8 cellular contexts compared by ENCODE assay signal in the genomic region with DNA sequence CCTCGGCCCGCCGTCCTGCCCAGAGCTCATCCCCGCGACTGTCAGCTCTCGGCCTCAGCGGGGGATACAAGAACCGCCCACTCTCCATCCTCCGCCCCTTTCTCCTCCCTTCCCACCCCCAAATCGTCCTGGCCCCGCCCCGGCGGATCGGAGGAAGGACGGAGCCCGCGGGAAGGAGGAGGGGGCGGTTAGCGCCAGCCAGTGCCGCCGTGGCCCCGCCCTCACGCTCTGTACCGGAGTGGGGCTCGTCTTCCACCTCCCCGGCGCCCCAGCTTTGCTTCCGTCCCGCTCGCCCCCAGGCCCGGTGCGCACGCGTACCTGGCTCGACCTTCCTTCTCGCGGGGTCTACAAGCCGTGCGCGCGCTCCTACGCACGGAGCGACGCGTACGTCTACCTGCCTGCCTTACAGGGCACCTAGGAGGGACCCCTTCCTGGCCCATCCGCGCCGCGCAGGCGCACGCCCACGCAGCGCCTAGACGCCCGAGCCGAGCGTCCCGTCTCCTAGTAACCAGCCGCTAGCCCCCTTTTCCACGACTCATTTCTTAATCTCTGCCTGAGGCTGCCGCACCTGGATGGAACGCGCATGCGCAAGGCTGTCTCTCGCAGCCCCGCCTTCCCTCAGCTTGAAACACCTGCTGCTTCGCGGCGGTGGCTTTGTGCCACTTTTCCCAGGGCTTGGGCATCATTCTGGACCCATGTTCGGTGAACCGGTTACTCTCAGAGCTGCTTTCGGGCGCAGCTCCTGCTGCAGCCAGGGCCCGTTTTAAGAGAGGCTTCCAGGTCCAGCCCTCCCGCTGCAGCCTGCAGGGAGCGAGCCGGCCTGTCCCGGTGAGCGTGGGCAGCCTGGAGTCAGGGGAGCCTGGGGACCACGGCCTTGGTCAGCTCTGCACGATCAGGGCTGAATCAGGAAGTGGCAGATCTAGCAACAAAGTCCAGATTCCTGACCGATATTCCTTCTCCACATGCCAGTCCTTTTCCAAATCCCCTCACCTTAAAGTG. TPM values are rescaled to one million over a fixed set of nuclear protein-coding genes. Genes with fewer than 3 reads are reported as not detected.
DNase-seq lines count a peak whose midpoint lies in the region; ATAC-seq, FAIRE-seq and TF ChIP-seq lines count a peak whose summit lies in the region.

A gene with protein sequence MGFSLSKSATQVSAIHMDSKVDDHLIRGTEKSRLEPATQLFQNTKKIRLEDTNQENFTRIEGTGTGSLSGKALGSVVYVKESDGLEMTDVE (plus strand): TSS at position 598 of the 999 bp plus-strand sequence. CDS start 8,852 bp downstream, outside the sequence.

- peak; percentile 38 for DNase-seq in AG04450 (ENCODE audit: low read depth, low spot score)
- peak; percentile 98 for DNase-seq in NCI-H2227 (lab: John Stamatoyannopoulos, UW; ENCODE audit: unreplicated experiment)
- DNase-seq in bronchial epithelial cell (ENCODE audit: low read depth), result peak; percentile 84
- DNase-seq in iPS-NIHi7 (ENCODE audit: extremely low spot score), result peak; percentile 88
- DNase-seq in small intestine, result peak; percentile 97

- no peaks in the 10 kb centered on the region for H3K4me1 ChIP-seq in small intestine (ENCODE audit: control insufficient read depth in 2 of 2, insufficient read depth in 1 of 2, low read depth in 1 of 2, low read length in 1 of 2)

- ATAC-seq in GM19023 (IDR thresholded peaks at IDR 0.05; ENCODE audit: unreplicated experiment) (peak; percentile 90), HG03175 (IDR thresholded peaks at IDR 0.05; ENCODE audit: unreplicated experiment) (peak; percentile 86)

- POLR2A ChIA-PET in AG04450 (lab: Yijun Ruan, JAX), result interaction anchor here (0.6 to 1.2 kb wide), 2 partner anchors 39 to 196 kb away, joined by 3 to 5 read pairs; no protein-coding TSS in a partner anchor

- WGBS in small intestine, 3 donors, result 0 to 1% (median 0%) methylated on average over 68 to 84 of the region's 84 CpGs

- TF ChIP-seq CTCF in AG04450 (IDR thresholded peaks at IDR 0.05; ENCODE audit: low read depth, low read length), result no peak
- no peak for TF ChIP-seq CTCF in WI38 (IDR thresholded peaks at IDR 0.05; ENCODE audit: low read depth, low read length)
- no peak for TF ChIP-seq CTCF in bronchial epithelial cell (IDR thresholded peaks at IDR 0.05; ENCODE audit: insufficient read depth, low read length, severe bottlenecking)

- FAIRE-seq in bronchial epithelial cell (lab: Jason Lieb, UNC) (no peak), small intestine (lab: Jason Lieb, UNC) (no peak)

- H3K27ac ChIP-seq in AG04450 (ENCODE audit: low read depth, low read length), result no peak within 1 kb of the TSS
- peak within 1 kb of the TSS; percentile 85 to 98 for H3K27ac ChIP-seq in small intestine (ENCODE audit: low read depth in 1 of 2, low read length in 1 of 2)

- H3K4me3 ChIP-seq in AG04450 (ENCODE audit: low read depth, low read length) (peak within 1 kb of the TSS; percentile 85), WI38 (ENCODE audit: low read depth, low read length) (peak within 1 kb of the TSS; percentile 67), bronchial epithelial cell (ENCODE audit: low read depth, low read length) (peak within 1 kb of the TSS; percentile 81), small intestine (ENCODE audit: low read depth in 1 of 2, low read length in 2 of 2) (peak within 1 kb of the TSS; percentile 71)

- H3K9me3 ChIP-seq in AG04450 (ENCODE audit: control insufficient read depth, insufficient read depth, low read length) (no peaks in the 10 kb centered on the region; the same call in 1 of the 2 replicates), small intestine (ENCODE audit: control insufficient read depth, low read depth) (no peaks in the 10 kb centered on the region)

- no peaks in the 10 kb centered on the region for H3K36me3 ChIP-seq in bronchial epithelial cell (ENCODE audit: control insufficient read depth, insufficient read depth, low read length)
- H3K36me3 ChIP-seq in small intestine (ENCODE audit: control insufficient read depth in 2 of 2, insufficient read depth in 2 of 2, low read length in 2 of 2), result no peaks in the 10 kb centered on the region

- CTCF ChIA-PET in AG04450 (lab: Charles Lee), result interaction anchor here (1.5 kb wide), 1 partner anchor 492 kb away, joined by 9 read pairs; no protein-coding TSS in a partner anchor

- H3K27me3 ChIP-seq in AG04450 (ENCODE audit: control insufficient read depth, insufficient read depth, low read length) (peaks cover 5% of the 10 kb centered on the region), bronchial epithelial cell (ENCODE audit: control insufficient read depth, insufficient read depth, low read length) (no peaks in the 10 kb centered on the region), small intestine (ENCODE audit: control insufficient read depth in 2 of 2, insufficient read depth in 2 of 2, low read length in 2 of 2) (no peaks in the 10 kb centered on the region)

RNA-seq across cellular contexts. Expression of the gene that starts here (rescaled TPM):
- polyA plus RNA-seq in AG04450 (2011; rRNA removed) (0.14 TPM in 1 of 2 replicates, not detected in the other), small intestine (1 to 10 TPM; 1.4 to 5.6 (median 4.9) TPM)
- polyA minus RNA-seq in AG04450 (2011; rRNA and poly(A)+ RNA removed), result not detected in 2 replicates
- 0.90 and 1.1 TPM in 2 replicates for total RNA-seq in bronchial epithelial cell

Comparison
In these comparisons a context has a peak if more than half of its experiments do, and no peak if none do; other contexts are left out.
1. Peak in DNase-seq and H3K4me3 ChIP-seq in AG04450; RNA of the gene not detected or under 1 TPM.
2. DNase-seq: peak in every context shown above with its lines; median percentile 98 in NCI-H2227; 97 in small intestine; 88 in iPS-NIHi7; 84 in bronchial epithelial cell; 38 in AG04450.